ENCODE assay signal across 13 cellular contexts in the genomic region with DNA sequence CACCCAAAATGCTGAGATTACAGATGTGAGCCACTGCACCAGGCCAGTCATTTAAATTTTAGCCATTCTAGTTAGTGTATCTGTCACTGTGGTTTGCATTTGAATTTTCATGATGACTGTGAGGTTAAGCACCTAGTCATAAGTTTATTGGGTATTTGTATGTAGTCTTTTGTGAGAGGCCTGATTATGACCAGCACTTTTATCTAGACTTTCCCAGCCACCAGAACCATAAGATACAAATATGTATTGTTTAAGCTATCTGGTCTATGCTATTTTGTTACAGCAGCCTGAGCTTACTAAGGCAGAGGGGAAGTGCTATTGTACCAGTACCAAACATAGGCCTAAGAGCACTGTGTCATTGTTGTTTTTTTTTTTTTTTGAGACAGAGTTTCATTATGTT. TPM values are rescaled to one million over a fixed set of nuclear protein-coding genes. Genes with fewer than 3 reads are reported as not detected.
DNase-seq lines count a peak whose midpoint lies in the region; ATAC-seq and TF ChIP-seq lines count a peak whose summit lies in the region.
"Had no signal": no experiment of that assay in that cellular context is flagged by ENCODE, and none has a peak within 500 bp of the region (broad histone marks: within the 10 kb centered on the region; RNA-seq: fewer than 3 reads in every experiment).

No MANE protein-coding gene starts in this region.

- no peak overlapping the region for H3K4me3 ChIP-seq in dorsolateral prefrontal cortex
- no peak overlapping the region for H3K4me3 ChIP-seq in mammary epithelial cell (replicated peaks in 1 of 3; ENCODE audit: insufficient read depth in 1 of 3, low read depth in 2 of 3, low read length in 3 of 3)

- no TSS peak for BruUV-seq in mammary epithelial cell (replicated peaks; lab: Mats Ljungman, UMichigan)

- no peak overlapping the region for H3K9ac ChIP-seq in mammary epithelial cell (ENCODE audit: insufficient read depth, low read length)

- H3K4me3 Mint-ChIP-seq in activated CD4-positive, alpha-beta memory T cell treated with anti-CD3 and anti-CD28 coated beads, Interleukin-2, amount 10 ng/mL, durations not matched to agents 7 days and 5 days, result no peak overlapping the region
- H3K4me3 Mint-ChIP-seq: activated CD4-positive, alpha-beta T cell treated with anti-CD3 and anti-CD28 coated beads, Interleukin-2, amount 10 ng/mL, durations not matched to agents 7 days and 5 days had no signal

- CTCF ChIA-PET in activated CD4-positive, alpha-beta memory T cell treated with anti-CD3 and anti-CD28 coated beads, Interleukin-2, amount 10 ng/mL, durations not matched to agents 7 days and 5 days (lab: Charles Lee), result interaction anchor here (0.7 kb wide), 1 partner anchor 41 kb away, joined by 3 read pairs; no protein-coding TSS in a partner anchor
- CTCF ChIA-PET in mammary epithelial cell (lab: Charles Lee; ENCODE audit: low non-redundant PET), result no interaction called here

- intact Hi-C loops in dorsolateral prefrontal cortex (cut with DNase I) (no loop called here), mammary epithelial cell (cut with micrococcal nuclease) (no loop called here)

- H3K36me3 Mint-ChIP-seq in activated CD4-positive, alpha-beta memory T cell treated with anti-CD3 and anti-CD28 coated beads, Interleukin-2, amount 10 ng/mL, durations not matched to agents 7 days and 5 days (ENCODE audit: low read depth), result no peaks in the 10 kb centered on the region

- POLR2A ChIA-PET in activated CD4-positive, alpha-beta memory T cell treated with anti-CD3 and anti-CD28 coated beads, Interleukin-2, amount 10 ng/mL, durations not matched to agents 7 days and 5 days (lab: Charles Lee), result no interaction called here

- H3K9me3 Mint-ChIP-seq in activated CD4-positive, alpha-beta memory T cell treated with anti-CD3 and anti-CD28 coated beads, Interleukin-2, amount 10 ng/mL, durations not matched to agents 7 days and 5 days, result no peaks in the 10 kb centered on the region
- H3K9me3 Mint-ChIP-seq: activated CD4-positive, alpha-beta T cell treated with anti-CD3 and anti-CD28 coated beads, Interleukin-2, amount 10 ng/mL, durations not matched to agents 7 days and 5 days had no signal

- ATAC-seq in GM18498 (IDR thresholded peaks at IDR 0.05; ENCODE audit: unreplicated experiment) (peak; percentile 65), GM19035 (IDR thresholded peaks at IDR 0.05; ENCODE audit: unreplicated experiment) (peak; percentile 78), HG02759 (IDR thresholded peaks at IDR 0.05; ENCODE audit: unreplicated experiment) (peak; percentile 92), HG03378 (IDR thresholded peaks at IDR 0.05; ENCODE audit: unreplicated experiment) (peak; percentile 97), HG02840 (IDR thresholded peaks at IDR 0.05; ENCODE audit: low FRiP score, unreplicated experiment) (no peak)

- in situ Hi-C loops in mammary epithelial cell (cut with MboI; ENCODE audit: low sequenced_read_pairs in 2 of 2), result no loop called here

- no peaks in the 10 kb centered on the region for H3K79me2 ChIP-seq in mammary epithelial cell (ENCODE audit: insufficient read depth, low read length)

- no peak overlapping the region for H3K4me2 ChIP-seq in mammary epithelial cell (ENCODE audit: insufficient read depth, low read depth, low read length)

- no peaks in the 10 kb centered on the region for H4K20me1 ChIP-seq in mammary epithelial cell (ENCODE audit: insufficient read depth, low read length)

- H3K4me1 ChIP-seq in mammary epithelial cell (ENCODE audit: insufficient read depth, low read length), result peaks cover 5% of the 10 kb centered on the region

- H3K9me3 ChIP-seq in mammary epithelial cell (replicated peaks; ENCODE audit: insufficient read depth, low read length), result no peaks in the 10 kb centered on the region

- no peaks in the 10 kb centered on the region for H3K27me3 Mint-ChIP-seq in activated CD4-positive, alpha-beta memory T cell treated with anti-CD3 and anti-CD28 coated beads, Interleukin-2, amount 10 ng/mL, durations not matched to agents 7 days and 5 days
- H3K27me3 Mint-ChIP-seq: activated CD4-positive, alpha-beta T cell treated with anti-CD3 and anti-CD28 coated beads, Interleukin-2, amount 10 ng/mL, durations not matched to agents 7 days and 5 days had no signal

- H3K27ac ChIP-seq in dorsolateral prefrontal cortex, result peak overlapping the region in 2 of 59 donors; percentile 10 to 14
- H3K27ac ChIP-seq in mammary epithelial cell (ENCODE audit: insufficient read depth, low read depth, low read length), result no peak overlapping the region
- H3K27ac ChIP-seq: brain microvascular endothelial cell had no signal

- DNase-seq in activated CD4-positive, alpha-beta memory T cell treated with anti-CD3 and anti-CD28 coated beads, Interleukin-2, amount 10 ng/mL, durations not matched to agents 7 days and 5 days, result no peak
- no peak for DNase-seq in dorsolateral prefrontal cortex
- DNase-seq in mammary epithelial cell, result no peak
- DNase-seq: activated CD4-positive, alpha-beta T cell treated with anti-CD3 and anti-CD28 coated beads, Interleukin-2, amount 10 ng/mL, durations not matched to agents 7 days and 5 days; activated effector memory CD4-positive, alpha-beta T cell treated with anti-CD3 and anti-CD28 coated beads, Interleukin-2, amount 50 U/mL, for 16 hours; brain microvascular endothelial cell; NCI-H226; stimulated activated CD4-positive, alpha-beta T cell treated with anti-CD3 and anti-CD28 coated beads, Interleukin-2, amount 100 ng/mL, for 24 hours had no signal

- H3K27me3 ChIP-seq in dorsolateral prefrontal cortex, result no peaks in the 10 kb centered on the region
- H3K27me3 ChIP-seq in mammary epithelial cell (ENCODE audit: insufficient read depth, low read length), result no peaks in the 10 kb centered on the region
- H3K27me3 ChIP-seq: brain microvascular endothelial cell had no signal

- peaks cover 4% of the 10 kb centered on the region for H3K4me1 Mint-ChIP-seq in activated CD4-positive, alpha-beta memory T cell treated with anti-CD3 and anti-CD28 coated beads, Interleukin-2, amount 10 ng/mL, durations not matched to agents 7 days and 5 days
- H3K4me1 Mint-ChIP-seq: activated CD4-positive, alpha-beta T cell treated with anti-CD3 and anti-CD28 coated beads, Interleukin-2, amount 10 ng/mL, durations not matched to agents 7 days and 5 days had no signal

- no peak for TF ChIP-seq CTCF in dorsolateral prefrontal cortex (IDR thresholded peaks at IDR 0.05 in 54 of 56, conservative IDR thresholded peaks at IDR 0.05 in 2 of 56; ENCODE audit: low read depth in 1 of 56, partially characterized antibody in 56 of 56)
- TF ChIP-seq CTCF in mammary epithelial cell (conservative IDR thresholded peaks at IDR 0.05 in 1 of 2, IDR thresholded peaks at IDR 0.05 in 1 of 2; ENCODE audit: extremely low read depth in 1 of 2, insufficient read depth in 1 of 2, low read depth in 1 of 2, low read length in 2 of 2), result no peak

- no peak overlapping the region for H3K27ac Mint-ChIP-seq in activated CD4-positive, alpha-beta memory T cell treated with anti-CD3 and anti-CD28 coated beads, Interleukin-2, amount 10 ng/mL, durations not matched to agents 7 days and 5 days
- H3K27ac Mint-ChIP-seq: activated CD4-positive, alpha-beta T cell treated with anti-CD3 and anti-CD28 coated beads, Interleukin-2, amount 10 ng/mL, durations not matched to agents 7 days and 5 days had no signal

- no peak overlapping the region for H2AFZ ChIP-seq in mammary epithelial cell (ENCODE audit: low read depth, low read length)

- dilution Hi-C loops in mammary epithelial cell (cut with HindIII; ENCODE audit: low sequenced_read_pairs), result no loop called here

- no peaks in the 10 kb centered on the region for H3K36me3 ChIP-seq in mammary epithelial cell (ENCODE audit: insufficient read depth, low read length)
- H3K36me3 ChIP-seq: brain microvascular endothelial cell had no signal

RNA-seq across cellular contexts. Expression of a gene that starts 19.9 kb away (rescaled TPM):
- 1 to 10 TPM; 4.0 to 5.4 TPM for total RNA-seq in activated CD4-positive, alpha-beta memory T cell treated with anti-CD3 and anti-CD28 coated beads, Interleukin-2, amount 10 ng/mL, durations not matched to agents 7 days and 5 days
- total RNA-seq in dorsolateral prefrontal cortex (100 to 1,000 TPM; 149 to 406 (median 315) TPM), mammary epithelial cell (10 to 100 TPM in 1 of 2 donors, 1 to 10 TPM in 1; 6.6 to 28.5 TPM)
- 3.4 TPM for polyA plus RNA-seq in mammary epithelial cell
- 36.5 TPM for polyA minus RNA-seq in mammary epithelial cell

Comparison
In these comparisons a context has a peak if more than half of its experiments do, and no peak if none do; other contexts are left out.
1. RNA of a gene that starts 19.9 kb away (total RNA-seq): 149 to 406 TPM in dorsolateral prefrontal cortex; 6.6 to 28.5 TPM in mammary epithelial cell and 4.0 to 5.4 TPM in activated CD4-positive, alpha-beta memory T cell treated with anti-CD3 and anti-CD28 coated beads, Interleukin-2, amount 10 ng/mL, durations not matched to agents 7 days and 5 days; every median in the first group is over 4 times any median in the second.